ENCODE assay signal across 14 cellular contexts in the genomic region with DNA sequence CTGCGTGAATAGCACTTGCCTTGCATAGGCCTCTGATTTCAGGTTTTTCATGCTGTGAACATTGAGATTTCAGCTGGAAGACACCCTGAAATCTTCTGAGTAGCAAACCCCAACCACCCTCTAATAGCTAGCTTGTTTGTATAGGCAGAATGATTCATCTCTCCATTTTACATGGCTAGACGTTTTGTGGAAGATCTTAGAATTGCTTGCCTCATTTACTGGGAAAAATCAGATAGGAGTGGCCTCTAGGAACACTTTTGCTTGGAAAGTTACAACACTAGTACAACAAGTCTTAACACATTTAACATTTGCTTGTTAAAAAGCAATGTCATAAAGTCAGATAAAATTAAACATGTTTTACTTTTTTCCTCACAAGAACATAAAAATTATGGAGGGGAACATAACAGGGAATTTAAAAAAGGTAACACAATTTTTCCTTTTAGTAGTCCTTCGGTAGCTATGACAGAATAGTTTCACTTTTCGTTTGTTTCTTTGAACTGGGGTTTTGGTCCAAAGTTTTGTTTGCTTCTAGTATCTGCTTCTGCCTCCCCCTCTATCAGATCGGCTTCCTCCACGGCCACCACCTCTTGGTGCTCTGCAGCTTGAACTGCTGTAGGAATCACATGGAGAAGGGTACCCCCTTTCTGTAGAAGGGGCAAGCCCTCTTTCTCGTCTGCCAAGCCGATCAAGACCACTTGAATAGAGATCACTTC.
"Had no signal": no experiment of that assay in that cellular context is flagged by ENCODE, and none has a peak within 500 bp of the region (broad histone marks: within the 10 kb centered on the region; RNA-seq: fewer than 3 reads in every experiment).

No MANE protein-coding gene starts in this region.

- DNase-seq: activated CD4-positive, alpha-beta memory T cell treated with anti-CD3 and anti-CD28 coated beads, Interleukin-2, amount 10 ng/mL, durations not matched to agents 7 days and 5 days; activated CD8-positive, alpha-beta memory T cell treated with anti-CD3 and anti-CD28 coated beads, Interleukin-2, amount 50 U/mL, for 48 hours; activated naive CD4-positive, alpha-beta T cell; caudate nucleus; colonic mucosa; kidney; left ventricle myocardium superior; pancreas; retina; thyroid gland had no signal

- H3K27me3 ChIP-seq: colonic mucosa, pancreas, thyroid gland had no signal

- H3K9me3 ChIP-seq: colonic mucosa, pancreas, thyroid gland had no signal

- H3K27ac ChIP-seq: colonic mucosa, pancreas, skin epidermis, thyroid gland had no signal

- H3K4me1 ChIP-seq: colonic mucosa, pancreas, thyroid gland had no signal

- H3K36me3 ChIP-seq: colonic mucosa, pancreas, thyroid gland had no signal

- H3K4me3 ChIP-seq: colonic mucosa, pancreas, skin epidermis, thyroid gland had no signal

- FAIRE-seq: endothelial cell of umbilical vein, frontal cortex, kidney, pancreas, urothelium cell line had no signal
